Comparison of ENCODE assay signal across 14 cellular contexts in genomic region chr5:174503086-174503460, GRCh38.
"Had no signal": no experiment of that assay in that cellular context is flagged by ENCODE, and none has a peak within 500 bp of the region (broad histone marks: within the 10 kb centered on the region; RNA-seq: fewer than 3 reads in every experiment).

No MANE protein-coding gene starts in this region.

- H3K4me1 ChIP-seq: heart left ventricle had no signal

- H3K4me1 Mint-ChIP-seq: activated CD4-positive, alpha-beta memory T cell treated with anti-CD3 and anti-CD28 coated beads, Interleukin-2, amount 10 ng/mL, durations not matched to agents 7 days and 5 days; central memory CD8-positive, alpha-beta T cell; stimulated activated naive CD8-positive, alpha-beta T cell treated with anti-CD3 and anti-CD28 coated beads, Interleukin-15, amount 100 ng/mL, for 72 hours; T-cell had no signal

- H3K27ac ChIP-seq: heart left ventricle, parathyroid adenoma had no signal

- H3K9ac ChIP-seq: parathyroid adenoma had no signal

- H3K27me3 Mint-ChIP-seq: activated CD4-positive, alpha-beta memory T cell treated with anti-CD3 and anti-CD28 coated beads, Interleukin-2, amount 10 ng/mL, durations not matched to agents 7 days and 5 days; central memory CD8-positive, alpha-beta T cell; effector memory CD8-positive, alpha-beta T cell had no signal

- H3K27ac Mint-ChIP-seq: activated CD4-positive, alpha-beta memory T cell treated with anti-CD3 and anti-CD28 coated beads, Interleukin-2, amount 10 ng/mL, durations not matched to agents 7 days and 5 days; activated T-cell treated with anti-CD3 and anti-CD28 coated beads, Interleukin-2, amount 50 U/mL, for 24 hours; effector memory CD8-positive, alpha-beta T cell; naive thymus-derived CD4-positive, alpha-beta T cell; stimulated activated naive CD8-positive, alpha-beta T cell treated with anti-CD3 and anti-CD28 coated beads, Interleukin-15, amount 100 ng/mL, for 72 hours; T-cell had no signal

- H3K4me3 ChIP-seq: heart left ventricle, mucosa of descending colon had no signal

- H3K36me3 Mint-ChIP-seq: T-cell had no signal

- DNase-seq: activated CD4-positive, alpha-beta memory T cell treated with anti-CD3 and anti-CD28 coated beads, Interleukin-2, amount 10 ng/mL, durations not matched to agents 7 days and 5 days; activated naive CD4-positive, alpha-beta T cell treated with anti-CD3 and anti-CD28 coated beads, Interleukin-2, amount 50 U/mL, for 16 hours; activated T-cell treated with anti-CD3 and anti-CD28 coated beads, Interleukin-2, amount 50 U/mL, for 24 hours; effector memory CD8-positive, alpha-beta T cell; heart left ventricle; naive thymus-derived CD4-positive, alpha-beta T cell; stimulated activated CD4-positive, alpha-beta T cell treated with anti-CD3 and anti-CD28 coated beads, Interleukin-1b, Interleukin-23, amount 100 ng/mL, for 48 hours; stimulated activated naive CD8-positive, alpha-beta T cell treated with anti-CD3 and anti-CD28 coated beads, Interleukin-15, amount 100 ng/mL, for 72 hours; T-cell had no signal

- H3K36me3 ChIP-seq: heart left ventricle had no signal

- ATAC-seq: effector memory CD8-positive, alpha-beta T cell; heart left ventricle; left lobe of liver; naive thymus-derived CD4-positive, alpha-beta T cell; stimulated activated naive CD8-positive, alpha-beta T cell treated with anti-CD3 and anti-CD28 coated beads, Interleukin-15, amount 100 ng/mL, for 72 hours; T-cell had no signal

- H3K79me2 ChIP-seq: parathyroid adenoma had no signal

- FAIRE-seq: islet of Langerhans had no signal

- H3K4me3 Mint-ChIP-seq: activated CD4-positive, alpha-beta memory T cell treated with anti-CD3 and anti-CD28 coated beads, Interleukin-2, amount 10 ng/mL, durations not matched to agents 7 days and 5 days; activated T-cell treated with anti-CD3 and anti-CD28 coated beads, Interleukin-2, amount 50 U/mL, for 24 hours; central memory CD8-positive, alpha-beta T cell; effector memory CD8-positive, alpha-beta T cell; naive thymus-derived CD4-positive, alpha-beta T cell; stimulated activated naive CD8-positive, alpha-beta T cell treated with anti-CD3 and anti-CD28 coated beads, Interleukin-15, amount 100 ng/mL, for 72 hours; T-cell had no signal
